Comparison of ENCODE assay signal across 21 cellular contexts in the genomic region with DNA sequence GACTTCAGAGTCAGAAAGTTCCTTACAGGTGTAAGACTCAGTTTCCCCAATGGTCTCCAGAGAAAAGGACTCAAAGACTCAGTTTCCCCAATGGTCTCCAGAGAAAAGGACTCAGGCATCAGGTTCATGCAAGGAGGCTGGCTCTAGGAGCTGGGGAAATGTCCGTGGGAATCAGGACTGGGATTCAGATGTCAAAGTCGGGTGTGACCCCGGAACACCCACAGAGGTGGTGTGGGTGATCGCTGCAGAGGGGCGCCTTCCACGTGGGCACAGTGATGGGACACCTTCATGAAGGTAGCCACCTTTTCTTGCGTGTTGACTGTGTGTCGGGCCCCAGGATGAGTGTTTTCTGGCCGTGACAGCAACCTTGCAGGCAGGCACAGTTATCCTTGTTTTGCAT.
"Had no signal": no experiment of that assay in that cellular context is flagged by ENCODE, and none has a peak within 500 bp of the region (broad histone marks: within the 10 kb centered on the region; RNA-seq: fewer than 3 reads in every experiment).

No MANE protein-coding gene starts in this region.

- H3K4me1 ChIP-seq: sigmoid colon, stomach, upper lobe of left lung had no signal

- DNase-seq: effector CD8-positive, alpha-beta T cell; glutamatergic neuron; immature natural killer cell; kidney; left cardiac atrium; mesendoderm; naive thymus-derived CD4-positive, alpha-beta T cell; nephron progenitor cell; sigmoid colon; stimulated activated CD4-positive, alpha-beta T cell treated with anti-CD3 and anti-CD28 coated beads, Interleukin-2, amount 100 ng/mL, for 24 hours; stimulated activated CD4-positive, alpha-beta T cell treated with anti-CD3 and anti-CD28 coated beads, Interleukin-4, amount 100 ng/mL, for 4 hours; stimulated activated naive CD4-positive, alpha-beta T cell; stomach; substantia nigra had no signal

- H3K27ac Mint-ChIP-seq: immature natural killer cell; naive thymus-derived CD4-positive, alpha-beta T cell; nephron progenitor cell had no signal

- H3K36me3 ChIP-seq: esophagus muscularis mucosa, gastroesophageal sphincter, neutrophil, sigmoid colon, stomach, upper lobe of left lung, vagina had no signal

- H3K4me3 Mint-ChIP-seq: immature natural killer cell; naive thymus-derived CD4-positive, alpha-beta T cell; nephron progenitor cell had no signal

- H3K27ac ChIP-seq: coronary artery, esophagus muscularis mucosa, gastroesophageal sphincter, neutrophil, sigmoid colon, skin epidermis, stomach, upper lobe of left lung, vagina had no signal

- ATAC-seq: gastroesophageal sphincter; naive thymus-derived CD4-positive, alpha-beta T cell had no signal

- H3K36me3 Mint-ChIP-seq: immature natural killer cell; naive thymus-derived CD4-positive, alpha-beta T cell had no signal

- H3K9me3 ChIP-seq: neutrophil, sigmoid colon, upper lobe of left lung, vagina had no signal

- H3K27me3 ChIP-seq: upper lobe of left lung, vagina had no signal

- H3K4me1 Mint-ChIP-seq: immature natural killer cell had no signal

- H3K4me3 ChIP-seq: coronary artery, esophagus muscularis mucosa, gastroesophageal sphincter, sigmoid colon, skin epidermis, stomach, upper lobe of left lung, vagina had no signal
